ENCODE assay signal across 35 cellular contexts in the genomic region with DNA sequence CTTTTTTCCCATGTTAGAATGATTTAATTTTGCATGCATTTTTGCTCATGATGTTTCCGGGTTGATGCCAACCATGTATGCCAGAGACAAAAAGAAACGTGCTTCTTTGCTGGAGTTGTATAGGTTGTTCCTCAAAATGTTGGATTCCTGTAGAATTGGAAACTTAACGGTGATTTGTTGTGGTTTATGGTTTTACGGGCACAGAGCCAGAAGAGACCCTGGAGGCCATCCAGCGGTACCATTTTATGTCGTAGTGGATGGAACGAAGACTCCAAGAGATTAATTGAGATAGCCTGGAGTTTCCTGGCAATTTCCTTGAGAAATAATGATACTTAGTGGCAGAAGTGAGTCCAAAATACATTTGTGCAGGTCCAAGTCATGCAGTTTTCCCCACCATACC.
"Had no signal": no experiment of that assay in that cellular context is flagged by ENCODE, and none has a peak within 500 bp of the region (broad histone marks: within the 10 kb centered on the region; RNA-seq: fewer than 3 reads in every experiment).

No MANE protein-coding gene starts in this region.

- H3K9me3 ChIP-seq: MG63 had no signal

- H3K36me3 ChIP-seq: MG63 had no signal

- H3K27ac ChIP-seq: KMS-11 had no signal

- DNase-seq: Karpas-422, Kasumi-1, MG63, MM.1S, MV-4-11, NCI-H1048, NCI-H1092, NCI-H1092 treated with DMSO at 0.1 percent for 48 hours, NCI-H1105, NCI-H1105 treated with DMSO at 0.1 percent for 48 hours, NCI-H1417, NCI-H1417 treated with DMSO at 0.1 percent for 48 hours, NCI-H1436, NCI-H1436 treated with DMSO at 0.1 percent for 48 hours, NCI-H146, NCI-H1694, NCI-H1694 treated with DMSO at 0.1 percent for 48 hours, NCI-H187, NCI-H187 treated with DMSO at 0.1 percent for 48 hours, NCI-H1930, NCI-H2029, NCI-H2029 treated with DMSO at 0.1 percent for 48 hours, NCI-H2081, NCI-H2081 treated with DMSO at 0.1 percent for 48 hours, NCI-H2107, NCI-H2171, NCI-H2171 treated with DMSO at 0.1 percent for 48 hours, NCI-H2227 treated with DMSO at 0.1 percent for 48 hours, NCI-H226, NCI-H345, NCI-H446, NCI-H446 treated with DMSO at 0.1 percent for 48 hours, NCI-H510A, NCI-H510A treated with DMSO at 0.1 percent for 48 hours had no signal

- H3K4me2 ChIP-seq: KMS-11 had no signal

- H3K27me3 ChIP-seq: MG63 had no signal

- H3K9ac ChIP-seq: KMS-11 had no signal

- H3K4me3 ChIP-seq: MG63 had no signal
